Comparison of ENCODE assay signal across 20 cellular contexts in the genomic region with DNA sequence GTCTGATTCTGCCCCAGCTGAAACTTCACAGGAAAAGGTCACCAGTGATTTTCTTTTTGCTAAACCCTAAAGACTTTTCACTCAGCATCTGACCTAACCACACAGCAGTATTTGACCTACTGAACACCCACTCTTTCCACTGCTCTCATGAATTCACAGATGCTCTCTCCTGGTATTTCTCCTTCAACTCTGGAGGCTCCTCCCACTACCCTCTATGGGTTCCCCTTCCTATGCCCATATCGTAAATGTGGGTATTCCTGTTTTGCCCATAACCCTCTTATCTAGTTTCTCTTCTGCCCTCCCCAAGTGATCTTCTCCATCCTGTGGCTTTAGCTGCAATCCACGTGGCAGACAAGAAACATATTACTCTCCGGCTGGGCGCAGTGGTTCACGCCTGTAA. TPM values are rescaled to one million over a fixed set of nuclear protein-coding genes. Genes with fewer than 3 reads are reported as not detected.
DNase-seq lines count a peak whose midpoint lies in the region; ATAC-seq and TF ChIP-seq lines count a peak whose summit lies in the region.
"Had no signal": no experiment of that assay in that cellular context is flagged by ENCODE, and none has a peak within 500 bp of the region (broad histone marks: within the 10 kb centered on the region; RNA-seq: fewer than 3 reads in every experiment).

No MANE protein-coding gene starts in this region.

- H3K4me1 Mint-ChIP-seq in T-helper 2 cell treated with Interferon-gamma antibody and Interleukin-4, amounts not matched to agents 5 μg/mL and 100 μg/mL, for 36 hours (ENCODE audit: low read depth), result peaks cover 20% of the 10 kb centered on the region
- peaks cover 37% of the 10 kb centered on the region for H3K4me1 Mint-ChIP-seq in activated T-helper 2 cell treated with anti-CD3 and anti-CD28 coated beads, Interferon-gamma antibody, Interleukin-2, Interleukin-4, amounts not matched to agents 10 μg/mL and 5 μg/mL and 100 μg/mL, durations not matched to agents 14 hours and 24 hours and 36 hours (ENCODE audit: low read depth)

- no peak overlapping the region for H3K4me3 Mint-ChIP-seq in T-helper 2 cell treated with Interferon-gamma antibody and Interleukin-4, amounts not matched to agents 5 μg/mL and 100 μg/mL, for 36 hours
- H3K4me3 Mint-ChIP-seq in activated T-helper 2 cell treated with anti-CD3 and anti-CD28 coated beads, Interferon-gamma antibody, Interleukin-2, Interleukin-4, amounts not matched to agents 10 μg/mL and 5 μg/mL and 100 μg/mL, durations not matched to agents 14 hours and 24 hours and 36 hours (ENCODE audit: low read depth), result peak overlapping the region; percentile 51
- H3K4me3 Mint-ChIP-seq: B cell, endodermal cell, type B pancreatic cell had no signal

- no peak overlapping the region for H3K27ac Mint-ChIP-seq in T-helper 2 cell treated with Interferon-gamma antibody and Interleukin-4, amounts not matched to agents 5 μg/mL and 100 μg/mL, for 36 hours
- H3K27ac Mint-ChIP-seq in activated T-helper 2 cell treated with anti-CD3 and anti-CD28 coated beads, Interferon-gamma antibody, Interleukin-2, Interleukin-4, amounts not matched to agents 10 μg/mL and 5 μg/mL and 100 μg/mL, durations not matched to agents 14 hours and 24 hours and 36 hours, result peak overlapping the region; percentile 72
- H3K27ac Mint-ChIP-seq: B cell, endodermal cell, type B pancreatic cell had no signal

- H2AFZ ChIP-seq in hepatocyte (no peak overlapping the region), MM.1S (ENCODE audit: low read length) (no peak overlapping the region)

- no peaks in the 10 kb centered on the region for H3K9me3 ChIP-seq in neutrophil
- H3K9me3 ChIP-seq in hepatocyte (ENCODE audit: low read depth), result no peaks in the 10 kb centered on the region
- no peaks in the 10 kb centered on the region for H3K9me3 ChIP-seq in MM.1S (replicated peaks; ENCODE audit: insufficient read depth, low read length)
- H3K9me3 ChIP-seq: colonic mucosa had no signal

- no peaks in the 10 kb centered on the region for H3K36me3 Mint-ChIP-seq in T-helper 2 cell treated with Interferon-gamma antibody and Interleukin-4, amounts not matched to agents 5 μg/mL and 100 μg/mL, for 36 hours (ENCODE audit: low read depth)
- peaks cover 5% of the 10 kb centered on the region for H3K36me3 Mint-ChIP-seq in activated T-helper 2 cell treated with anti-CD3 and anti-CD28 coated beads, Interferon-gamma antibody, Interleukin-2, Interleukin-4, amounts not matched to agents 10 μg/mL and 5 μg/mL and 100 μg/mL, durations not matched to agents 14 hours and 24 hours and 36 hours (ENCODE audit: low read depth)
- H3K36me3 Mint-ChIP-seq: type B pancreatic cell had no signal

- H3K4me3 ChIP-seq in neutrophil (ENCODE audit: low read depth in 1 of 2, low read length in 1 of 2) (no peak overlapping the region), hepatocyte (no peak overlapping the region), MM.1S (ENCODE audit: low read length) (no peak overlapping the region)
- H3K4me3 ChIP-seq: colonic mucosa had no signal

- no peaks in the 10 kb centered on the region for H3F3A ChIP-seq in MM.1S (ENCODE audit: insufficient read depth, low read length)

- no peaks in the 10 kb centered on the region for H3K27me3 Mint-ChIP-seq in T-helper 2 cell treated with Interferon-gamma antibody and Interleukin-4, amounts not matched to agents 5 μg/mL and 100 μg/mL, for 36 hours (ENCODE audit: low read depth)
- no peaks in the 10 kb centered on the region for H3K27me3 Mint-ChIP-seq in activated T-helper 2 cell treated with anti-CD3 and anti-CD28 coated beads, Interferon-gamma antibody, Interleukin-2, Interleukin-4, amounts not matched to agents 10 μg/mL and 5 μg/mL and 100 μg/mL, durations not matched to agents 14 hours and 24 hours and 36 hours (ENCODE audit: low read depth)
- H3K27me3 Mint-ChIP-seq: B cell, type B pancreatic cell had no signal

- H3K4me2 ChIP-seq in hepatocyte (no peak overlapping the region), MM.1S (ENCODE audit: low read depth, low read length) (no peak overlapping the region)

- H3K9me3 Mint-ChIP-seq in T-helper 2 cell treated with Interferon-gamma antibody and Interleukin-4, amounts not matched to agents 5 μg/mL and 100 μg/mL, for 36 hours, result no peaks in the 10 kb centered on the region
- H3K9me3 Mint-ChIP-seq in activated T-helper 2 cell treated with anti-CD3 and anti-CD28 coated beads, Interferon-gamma antibody, Interleukin-2, Interleukin-4, amounts not matched to agents 10 μg/mL and 5 μg/mL and 100 μg/mL, durations not matched to agents 14 hours and 24 hours and 36 hours, result no peaks in the 10 kb centered on the region
- H3K9me3 Mint-ChIP-seq: endodermal cell, type B pancreatic cell had no signal

- H3K27me3 ChIP-seq in neutrophil, result no peaks in the 10 kb centered on the region
- no peaks in the 10 kb centered on the region for H3K27me3 ChIP-seq in hepatocyte
- no peaks in the 10 kb centered on the region for H3K27me3 ChIP-seq in MM.1S (replicated peaks; ENCODE audit: insufficient read depth, low read length)
- H3K27me3 ChIP-seq: brain microvascular endothelial cell, colonic mucosa had no signal

- H3K9ac ChIP-seq in MM.1S (ENCODE audit: low read length), result no peak overlapping the region

- H3K36me3 ChIP-seq in neutrophil (no peaks in the 10 kb centered on the region), hepatocyte (replicated peaks; ENCODE audit: insufficient read depth, low read depth) (no peaks in the 10 kb centered on the region), MM.1S (replicated peaks; ENCODE audit: insufficient read depth, low read length) (no peaks in the 10 kb centered on the region)
- H3K36me3 ChIP-seq: brain microvascular endothelial cell, colonic mucosa had no signal

- peak; percentile 41 for DNase-seq in T-helper 2 cell treated with Interferon-gamma antibody and Interleukin-4, amounts not matched to agents 5 μg/mL and 100 μg/mL, for 36 hours (ENCODE audit: low spot score)
- DNase-seq in T-helper 2 cell (no peak), CD1c-positive myeloid dendritic cell (ENCODE audit: extremely low spot score) (peak; percentile 67), hepatocyte (ENCODE audit: low spot score) (no peak), MM.1S (no peak)
- no peak for DNase-seq in activated T-helper 2 cell treated with anti-CD3 and anti-CD28 coated beads, Interferon-gamma antibody, Interleukin-2, Interleukin-4, amounts not matched to agents 10 μg/mL and 5 μg/mL and 100 μg/mL, durations not matched to agents 14 hours and 24 hours and 36 hours (ENCODE audit: low spot score)
- DNase-seq: 8988T; activated CD8-positive, alpha-beta memory T cell treated with anti-CD3 and anti-CD28 coated beads, Interleukin-2, amount 50 U/mL, for 48 hours; brain microvascular endothelial cell; endodermal cell; KBM-7; NCI-H1092; NCI-H2107; NCI-H510A treated with DMSO at 0.1 percent for 48 hours; stimulated activated naive CD4-positive, alpha-beta T cell treated with Interleukin-2 at 50 U/mL for 16 hours had no signal

- H3K9me2 ChIP-seq in hepatocyte (replicated peaks; ENCODE audit: insufficient read depth), result no peaks in the 10 kb centered on the region
- H3K9me2 ChIP-seq in MM.1S (replicated peaks; ENCODE audit: insufficient read depth, low read length), result no peaks in the 10 kb centered on the region

- intact Hi-C loops in activated T-helper 2 cell treated with anti-CD3 and anti-CD28 coated beads, Interferon-gamma antibody, Interleukin-2, Interleukin-4, amounts not matched to agents 10 μg/mL and 5 μg/mL and 100 μg/mL, durations not matched to agents 14 hours and 24 hours and 36 hours (cut with micrococcal nuclease), result loop anchor here (1.0 to 10.0 kb wide), 2 partner anchors 8 to 237 kb away; partner anchors contain the start of genes IDH1 and PLEKHM3

- peak overlapping the region; percentile 15 for H3K27ac ChIP-seq in neutrophil
- no peak overlapping the region for H3K27ac ChIP-seq in hepatocyte
- no peak overlapping the region for H3K27ac ChIP-seq in MM.1S (ENCODE audit: low read length)
- H3K27ac ChIP-seq: brain microvascular endothelial cell, colonic mucosa had no signal

- H3K79me2 ChIP-seq in hepatocyte (peaks cover 36% of the 10 kb centered on the region), MM.1S (ENCODE audit: low read length) (0 out of 2 replicates have a peak, but pooled peaks cover 4% of the 10 kb centered on the region)

- H3K4me1 ChIP-seq in neutrophil (ENCODE audit: control insufficient read depth in 1 of 2, insufficient read depth in 1 of 2, low read depth in 1 of 2, low read length in 1 of 2), result peaks cover 2 to 9% of the 10 kb centered on the region in 2 experiments
- peaks cover 28% of the 10 kb centered on the region for H3K4me1 ChIP-seq in hepatocyte (ENCODE audit: insufficient read depth)
- H3K4me1 ChIP-seq in MM.1S (ENCODE audit: low read length), result no peaks in the 10 kb centered on the region
- H3K4me1 ChIP-seq: colonic mucosa had no signal

- H4K20me1 ChIP-seq in hepatocyte (ENCODE audit: insufficient read depth, poor library complexity, severe bottlenecking) (no peaks in the 10 kb centered on the region), MM.1S (ENCODE audit: insufficient read depth, low read length) (no peaks in the 10 kb centered on the region)

- 92% methylated on average over 5 of the region's 5 CpGs for WGBS in hepatocyte (ENCODE audit: low lambda C conversion rate, missing lambda C conversion rate)

- TF ChIP-seq CTCF in neutrophil (IDR thresholded peaks at IDR 0.05) (no peak), hepatocyte (IDR thresholded peaks at IDR 0.05; ENCODE audit: poor library complexity) (no peak), MM.1S (IDR thresholded peaks at IDR 0.05; ENCODE audit: low read length) (no peak)

- ATAC-seq in HG02571 (IDR thresholded peaks at IDR 0.05; ENCODE audit: unreplicated experiment), result no peak

RNA-seq across cellular contexts. Expression of gene PLEKHM3, which starts 7.6 kb away (rescaled TPM):
- total RNA-seq in activated T-helper 2 cell treated with anti-CD3 and anti-CD28 coated beads, Interferon-gamma antibody, Interleukin-2, Interleukin-4, amounts not matched to agents 10 μg/mL and 5 μg/mL and 100 μg/mL, durations not matched to agents 14 hours and 24 hours and 36 hours, result 7.1 and 8.4 TPM in 2 replicates
- total RNA-seq in hepatocyte, result 11.1 and 14.3 TPM in 2 replicates
- polyA plus RNA-seq in hepatocyte, result 4.2 and 7.2 TPM in 2 replicates

Comparison
In these comparisons a context has a peak if more than half of its experiments do, and no peak if none do; other contexts are left out.
1. DNase-seq: peak in T-helper 2 cell treated with Interferon-gamma antibody and Interleukin-4, amounts not matched to agents 5 μg/mL and 100 μg/mL, for 36 hours (single experiment) and CD1c-positive myeloid dendritic cell (single experiment); none in T-helper 2 cell (0 of 5), activated T-helper 2 cell treated with anti-CD3 and anti-CD28 coated beads, Interferon-gamma antibody, Interleukin-2, Interleukin-4, amounts not matched to agents 10 μg/mL and 5 μg/mL and 100 μg/mL, durations not matched to agents 14 hours and 24 hours and 36 hours (single experiment), hepatocyte (single experiment) and MM.1S (single experiment).